In the genomic region with DNA sequence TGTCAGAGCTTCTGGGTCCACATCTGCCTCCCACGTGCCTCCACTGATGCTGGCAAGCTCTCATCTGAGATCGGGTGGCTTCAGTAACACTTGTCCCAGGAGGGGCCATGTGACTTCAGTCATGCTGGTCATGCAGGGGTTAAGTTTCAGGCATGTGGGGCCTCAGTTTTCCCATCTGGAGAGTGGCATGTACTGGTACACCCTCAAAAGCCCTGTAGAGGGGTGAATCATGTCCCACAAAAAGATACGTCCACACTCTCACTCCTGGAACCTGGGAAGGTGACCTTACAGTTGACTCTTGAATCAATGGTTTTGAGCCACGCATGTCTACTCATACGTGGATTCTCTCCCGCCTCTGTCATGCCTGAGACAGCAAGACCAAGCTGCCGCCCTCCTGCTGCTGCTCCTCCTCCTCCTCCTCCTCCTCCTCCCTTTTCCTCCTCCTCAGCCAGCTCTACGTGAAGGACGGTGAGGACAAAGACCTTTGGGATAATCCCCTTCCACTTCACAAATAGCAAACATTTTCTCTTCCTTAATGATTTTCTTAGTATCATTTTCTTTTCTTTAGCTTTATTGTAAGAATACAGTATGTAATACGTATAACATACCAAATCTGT, we compare ENCODE assay signal across 1 cellular context.
TF ChIP-seq lines count a peak whose summit lies in the region.

No MANE protein-coding gene starts in this region.

TF ChIP-seq in K562, 482 proteins besides CTCF, POLR2A, EP300 and RAD21 (continued from another document):
- TF ChIP-seq GATAD2B (IDR thresholded peaks at IDR 0.05; ENCODE audit: borderline replicate concordance), result no peak
- peak; percentile 97 for TF ChIP-seq ZNF263 (CRISPR knock-in tag; IDR thresholded peaks at IDR 0.05; ENCODE audit: borderline replicate concordance)
- no peak for TF ChIP-seq ADNP (tag; IDR thresholded peaks at IDR 0.05)
- no peak for TF ChIP-seq EP400 (IDR thresholded peaks at IDR 0.05)
- TF ChIP-seq ZNF431 (CRISPR knock-in tag; IDR thresholded peaks at IDR 0.05), result no peak
- TF ChIP-seq MYC (IDR thresholded peaks at IDR 0.05; ENCODE audit: low read depth, low read length), result no peak
- no peak for TF ChIP-seq MYC (CRISPR knock-in tag; IDR thresholded peaks at IDR 0.05; ENCODE audit: borderline replicate concordance, low read depth)
- TF ChIP-seq ZNF445 (CRISPR knock-in tag; IDR thresholded peaks at IDR 0.05; ENCODE audit: low read depth), result no peak
- no peak for TF ChIP-seq SMARCB1 (IDR thresholded peaks at IDR 0.05; ENCODE audit: insufficient read length, low read depth)
- TF ChIP-seq ATF1 (CRISPR knock-in tag; IDR thresholded peaks at IDR 0.05), result no peak
- TF ChIP-seq ATF1 (tag; IDR thresholded peaks at IDR 0.05), result no peak
- TF ChIP-seq, protein P1, sequence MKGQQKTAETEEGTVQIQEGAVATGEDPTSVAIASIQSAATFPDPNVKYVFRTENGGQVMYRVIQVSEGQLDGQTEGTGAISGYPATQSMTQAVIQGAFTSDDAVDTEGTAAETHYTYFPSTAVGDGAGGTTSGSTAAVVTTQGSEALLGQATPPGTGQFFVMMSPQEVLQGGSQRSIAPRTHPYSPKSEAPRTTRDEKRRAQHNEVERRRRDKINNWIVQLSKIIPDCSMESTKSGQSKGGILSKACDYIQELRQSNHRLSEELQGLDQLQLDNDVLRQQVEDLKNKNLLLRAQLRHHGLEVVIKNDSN (CRISPR knock-in tag; IDR thresholded peaks at IDR 0.05), result peak; percentile 27; the same call in 1 of the 2 replicates
- TF ChIP-seq ZC3H4 (CRISPR knock-in tag; IDR thresholded peaks at IDR 0.05; ENCODE audit: borderline replicate concordance), result no peak
- TF ChIP-seq ZNF696 (CRISPR knock-in tag; conservative IDR thresholded peaks at IDR 0.05), result no peak
